ENCODE assay signal across 1 cellular context in genomic region chr4:8394125-8394524, GRCh38.
TF ChIP-seq lines count a peak whose summit lies in the region.

No MANE protein-coding gene starts in this region.

TF ChIP-seq in IMR-90, 13 proteins besides CTCF, POLR2A, EP300 and RAD21 (continued from another document):
- TF ChIP-seq USF2 (IDR thresholded peaks at IDR 0.05; ENCODE audit: low read depth, low read length): no peak
- TF ChIP-seq MAZ (IDR thresholded peaks at IDR 0.05; ENCODE audit: borderline replicate concordance, low read depth, low read length): no peak; the same call in 1 of the 2 replicates
- TF ChIP-seq MXI1 (IDR thresholded peaks at IDR 0.05; ENCODE audit: borderline replicate concordance, low read depth, low read length): no peak
- no peak for TF ChIP-seq CEBPB (IDR thresholded peaks at IDR 0.05; ENCODE audit: low read depth, low read length)
- TF ChIP-seq MAFK (IDR thresholded peaks at IDR 0.05; ENCODE audit: low read depth, low read length): no peak
- TF ChIP-seq RFX5 (IDR thresholded peaks at IDR 0.05; ENCODE audit: low read depth, low read length): no peak
- no peak for TF ChIP-seq BHLHE40 (IDR thresholded peaks at IDR 0.05; ENCODE audit: low read depth, low read length)
- TF ChIP-seq SMC3 (IDR thresholded peaks at IDR 0.05; ENCODE audit: low read depth, low read length): no peak
- TF ChIP-seq FOS (IDR thresholded peaks at IDR 0.05; ENCODE audit: low read depth, low read length): no peak
- no peak for TF ChIP-seq CHD1 (IDR thresholded peaks at IDR 0.05; ENCODE audit: low read depth, low read length)
- no peak for TF ChIP-seq NFE2L2 (IDR thresholded peaks at IDR 0.05; ENCODE audit: low read depth, low read length)
- TF ChIP-seq ELK1 (IDR thresholded peaks at IDR 0.05; ENCODE audit: borderline replicate concordance, low read depth, low read length): no peak
